In genomic region chr11:119147604-119148333, GRCh38 we compare ENCODE assay signal across 11 cellular contexts. TPM values are rescaled to one million over a fixed set of nuclear protein-coding genes. Genes with fewer than 3 reads are reported as not detected.
A peak's percentile ranks its signal among the peaks of the same experiment; 100 is the strongest.
DNase-seq lines count a peak whose midpoint lies in the region; ATAC-seq, FAIRE-seq and TF ChIP-seq lines count a peak whose summit lies in the region.
"Had no signal": no experiment of that assay in that cellular context is flagged by ENCODE, and none has a peak within 500 bp of the region (broad histone marks: within the 10 kb centered on the region; RNA-seq: fewer than 3 reads in every experiment).

No MANE protein-coding gene starts in this region.

- H3K4me1 ChIP-seq in BLaER1 (peaks cover 29% of the 10 kb centered on the region), OCI-LY7 (ENCODE audit: insufficient read depth, low read length, poor library complexity, severe bottlenecking) (peaks cover 17% of the 10 kb centered on the region), iPS-18a (ENCODE audit: control insufficient read depth, low read depth, low read length) (peaks cover 16% of the 10 kb centered on the region), suprapubic skin (peaks cover 23% of the 10 kb centered on the region)

- 59% methylated on average over 6 of the region's 6 CpGs for WGBS in suprapubic skin

- H3K27ac ChIP-seq in BLaER1 (no peak overlapping the region), OCI-LY7 (ENCODE audit: low read depth, low read length, poor library complexity, severe bottlenecking) (no peak overlapping the region), iPS-18a (ENCODE audit: low read length) (no peak overlapping the region), suprapubic skin (no peak overlapping the region)

- no TSS peak for BruUV-seq in OCI-LY7 (replicated peaks; lab: Mats Ljungman, UMichigan)

- TF ChIP-seq EP300 in suprapubic skin (IDR thresholded peaks at IDR 0.05), result no peak

- H2AFZ ChIP-seq in OCI-LY7 (ENCODE audit: low read length), result no peak overlapping the region

- POLR2A ChIA-PET in OCI-LY7 (lab: Charles Lee), result interaction anchor here (0.6 to 1.6 kb wide), 5 partner anchors 8 to 534 kb away, joined by 3 to 7 read pairs (median 3); no protein-coding TSS in a partner anchor

- H4K20me1 ChIP-seq in BLaER1 (peaks cover 24% of the 10 kb centered on the region), OCI-LY7 (ENCODE audit: insufficient read depth, low read length) (no peaks in the 10 kb centered on the region)

- H3K9me2 ChIP-seq in OCI-LY7 (ENCODE audit: insufficient read depth, low read length), result no peaks in the 10 kb centered on the region

- CTCF ChIA-PET in OCI-LY7 (lab: Charles Lee; ENCODE audit: unreplicated experiment), result no interaction called here

- ATAC-seq in GM21723 (IDR thresholded peaks at IDR 0.05; ENCODE audit: unreplicated experiment) (no peak), left colon (no peak)

- no peak overlapping the region for H3K9ac ChIP-seq in BLaER1
- no peak overlapping the region for H3K9ac ChIP-seq in iPS-18a (ENCODE audit: low read length)

- no peak for FAIRE-seq in H54 (lab: Jason Lieb, UNC)
- FAIRE-seq: HepG2, kidney had no signal

- intact Hi-C loops in OCI-LY7 (cut with micrococcal nuclease; ENCODE audit: unreplicated experiment) (no loop called here), left colon (cut with DNase I, micrococcal nuclease) (loop anchor here in 1 of 2 donors (10.0 kb wide), 1 partner anchor 47 kb away; no protein-coding TSS in a partner anchor)

- no peaks in the 10 kb centered on the region for H3K9me3 ChIP-seq in BLaER1
- no peaks in the 10 kb centered on the region for H3K9me3 ChIP-seq in OCI-LY7 (ENCODE audit: low read length)
- no peaks in the 10 kb centered on the region for H3K9me3 ChIP-seq in iPS-18a (ENCODE audit: control insufficient read depth, low read depth, low read length)
- H3K9me3 ChIP-seq in suprapubic skin, result no peaks in the 10 kb centered on the region

- H3K36me3 ChIP-seq in BLaER1 (no peaks in the 10 kb centered on the region), OCI-LY7 (ENCODE audit: insufficient read depth, low read length) (no peaks in the 10 kb centered on the region), iPS-18a (ENCODE audit: control insufficient read depth, low read depth, low read length) (no peaks in the 10 kb centered on the region), suprapubic skin (no peaks in the 10 kb centered on the region)

- H3K4me2 ChIP-seq in BLaER1 (peak overlapping the region; percentile 100), OCI-LY7 (ENCODE audit: low read length) (no peak overlapping the region)

- H3K4me3 ChIP-seq in BLaER1 (no peak overlapping the region), OCI-LY7 (ENCODE audit: low read depth, low read length, poor library complexity, severe bottlenecking) (no peak overlapping the region), iPS-18a (ENCODE audit: low read length) (peak overlapping the region; percentile 69), suprapubic skin (no peak overlapping the region)

- TF ChIP-seq POLR2A in H54 (IDR thresholded peaks at IDR 0.05; ENCODE audit: low read depth, low read length), result no peak
- no peak for TF ChIP-seq POLR2A in suprapubic skin (IDR thresholded peaks at IDR 0.05)

- TF ChIP-seq CTCF in OCI-LY7 (conservative IDR thresholded peaks at IDR 0.05; ENCODE audit: low read length) (no peak), suprapubic skin (IDR thresholded peaks at IDR 0.05) (no peak)

- DNase-seq in ELF-1 (ENCODE audit: low read depth, low spot score) (peak; percentile 41), OCI-LY7 (ENCODE audit: low spot score) (peak; percentile 50), H54 (ENCODE audit: insufficient read length, low spot score) (no peak), suprapubic skin (ENCODE audit: low spot score in 2 of 2) (no peak), left colon (no peak)
- DNase-seq: kidney had no signal

- H3K27me3 ChIP-seq in BLaER1 (peaks cover 50% of the 10 kb centered on the region), iPS-18a (ENCODE audit: control insufficient read depth, insufficient read depth, low read length) (peaks cover 61% of the 10 kb centered on the region), suprapubic skin (peaks cover 37% of the 10 kb centered on the region)

- no peaks in the 10 kb centered on the region for H3K79me2 ChIP-seq in OCI-LY7 (ENCODE audit: insufficient read depth, low read depth, low read length)

RNA-seq across cellular contexts. Expression of gene ABCG4, which starts 1.1 kb away (rescaled TPM):
- total RNA-seq in OCI-LY7 (2014; rRNA removed; shearing (Covaris generic)), result not detected in 2 replicates
- not detected in 2 replicates for total RNA-seq in OCI-LY7 (2022)
- total RNA-seq in suprapubic skin, result 1 to 10 TPM in 2 of 4 donors, under 1 TPM in 2; 0.26 to 1.6 (median 0.73) TPM
- total RNA-seq in left colon, result not detected
- total RNA-seq: HepG2; T-helper 1 cell treated with Interleukin-12 subunit alpha and Interleukin-12 subunit beta and Interleukin-4 antibody, amounts not matched to agents 30 ng/mL and 1 ng/mL, for 36 hours had no signal

RNA-seq across cellular contexts. Expression of gene NLRX1, which starts 20.8 kb away (rescaled TPM):
- total RNA-seq in OCI-LY7 (2014; rRNA removed; shearing (Covaris generic)), result 2.1 and 2.8 TPM in 2 replicates
- total RNA-seq in OCI-LY7 (2022) (8.8 and 10.6 TPM in 2 replicates), suprapubic skin (10 to 100 TPM; 20.7 to 31.5 (median 30.4) TPM), left colon (10 to 100 TPM; 14.8 to 17.9 TPM)

RNA-seq across cellular contexts. Expression of gene HINFP, which starts 26.4 kb away (rescaled TPM):
- 18.2 and 27.7 TPM in 2 replicates for total RNA-seq in OCI-LY7 (2014; rRNA removed; shearing (Covaris generic))
- total RNA-seq in OCI-LY7 (2022) (29.6 and 30.8 TPM in 2 replicates), suprapubic skin (10 to 100 TPM; 16.1 to 45.1 (median 26.7) TPM), left colon (10 to 100 TPM; 34.9 to 35.7 TPM)

RNA-seq across cellular contexts. Expression of gene NHERF4, which starts 37.5 kb away (rescaled TPM):
- not detected in 2 replicates for total RNA-seq in OCI-LY7 (2014; rRNA removed; shearing (Covaris generic))
- total RNA-seq in OCI-LY7 (2022) (not detected in 2 replicates), suprapubic skin (1 to 10 TPM in 1 of 4 donors, under 1 TPM in 2, not detected in 1; 0.68 to 1.1 (median 0.87) TPM), left colon (10 to 100 TPM; 63.6 to 85.0 TPM)

RNA-seq across cellular contexts. Expression of gene C2CD2L, which starts 40.6 kb away (rescaled TPM):
- total RNA-seq in OCI-LY7 (2014; rRNA removed; shearing (Covaris generic)), result 6.5 and 10.6 TPM in 2 replicates
- total RNA-seq in OCI-LY7 (2022), result 19.0 and 19.9 TPM in 2 replicates
- 10 to 100 TPM; 20.1 to 25.9 (median 21.5) TPM for total RNA-seq in suprapubic skin
- total RNA-seq in left colon, result 10 to 100 TPM; 26.6 to 43.7 TPM

Comparison
In these comparisons a context has a peak if more than half of its experiments do, and no peak if none do; other contexts are left out.
1. DNase-seq: peak in ELF-1 (single experiment) and OCI-LY7 (single experiment); none in H54 (single experiment), suprapubic skin (0 of 2) and left colon (0 of 2).